ENCODE assay signal across 21 cellular contexts in the genomic region with DNA sequence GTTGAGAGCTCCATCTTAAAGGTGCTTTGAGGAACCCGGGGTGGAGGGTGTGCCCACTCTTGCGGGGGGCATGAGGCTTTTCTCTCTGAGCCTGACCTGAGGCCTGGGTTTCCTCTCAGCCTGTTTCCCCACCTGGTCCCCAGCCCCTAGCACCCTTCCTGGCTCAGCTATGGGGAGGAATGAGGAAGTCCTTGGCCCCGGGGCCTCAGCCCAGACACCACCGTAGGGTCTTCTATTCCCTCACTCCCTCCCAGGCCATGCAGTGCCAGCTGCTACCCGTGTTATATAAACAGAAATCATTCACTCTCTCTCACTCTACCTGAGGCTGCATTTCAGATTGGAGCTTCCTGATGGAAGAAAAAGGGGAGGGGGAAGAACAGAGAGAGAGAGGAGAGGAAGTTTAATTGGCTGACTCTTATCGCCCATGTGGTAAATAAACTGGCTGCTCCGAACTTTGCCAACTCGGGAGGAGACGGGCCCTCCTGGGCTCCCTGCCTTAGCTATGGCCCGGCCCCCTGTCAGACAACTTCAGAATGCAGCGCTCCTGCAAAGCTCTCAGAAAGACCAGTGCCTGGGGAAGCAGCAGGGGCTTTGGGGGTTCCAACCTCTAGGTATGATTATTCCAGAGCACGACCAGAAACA. TPM values are rescaled to one million over a fixed set of nuclear protein-coding genes. Genes with fewer than 3 reads are reported as not detected.
"Had no signal": no experiment of that assay in that cellular context is flagged by ENCODE, and none has a peak within 500 bp of the region (broad histone marks: within the 10 kb centered on the region; RNA-seq: fewer than 3 reads in every experiment).

No MANE protein-coding gene starts in this region.

- H3K36me3 ChIP-seq: adrenal gland, gastroesophageal sphincter, lower lobe of right lung, sigmoid colon, suprapubic skin, upper lobe of left lung had no signal

- H3K79me2 ChIP-seq: hepatocyte had no signal

- H3K4me3 Mint-ChIP-seq: activated naive CD4-positive, alpha-beta T cell treated with anti-CD3 and anti-CD28 coated beads, Interleukin-2, amount 10 ng/mL, durations not matched to agents 7 days and 5 days had no signal

- ATAC-seq: activated T-helper 17 cell treated with anti-CD3 and anti-CD28 coated beads, Interleukin-2, amount 50 U/mL, for 72 hours; gastroesophageal sphincter; lower lobe of right lung; naive thymus-derived CD4-positive, alpha-beta T cell; psoas muscle had no signal

- H3K27ac ChIP-seq: adrenal gland, epithelial cell of prostate, gastroesophageal sphincter, hepatocyte, lower lobe of right lung, psoas muscle, sigmoid colon, suprapubic skin, upper lobe of left lung had no signal

- H3K9me3 Mint-ChIP-seq: activated naive CD4-positive, alpha-beta T cell treated with anti-CD3 and anti-CD28 coated beads, Interleukin-2, amount 10 ng/mL, durations not matched to agents 7 days and 5 days; activated T-helper 17 cell treated with anti-CD3 and anti-CD28 coated beads, Interleukin-2, amount 50 U/mL, for 72 hours had no signal

- H2AFZ ChIP-seq: hepatocyte had no signal

- H3K36me3 Mint-ChIP-seq: activated naive CD4-positive, alpha-beta T cell treated with anti-CD3 and anti-CD28 coated beads, Interleukin-2, amount 10 ng/mL, durations not matched to agents 7 days and 5 days had no signal

- H3K4me3 ChIP-seq: adrenal gland, gastroesophageal sphincter, hepatocyte, lower lobe of right lung, psoas muscle, sigmoid colon, suprapubic skin, upper lobe of left lung had no signal

- H3K4me2 ChIP-seq: hepatocyte had no signal

- H3K4me1 ChIP-seq: psoas muscle had no signal

- DNase-seq: activated CD4-positive, alpha-beta T cell treated with anti-CD3 and anti-CD28 coated beads for 4 hours; activated naive CD4-positive, alpha-beta T cell treated with anti-CD3 and anti-CD28 coated beads, Interleukin-2, amount 10 ng/mL, durations not matched to agents 7 days and 5 days; adrenal gland; effector memory CD4-positive, alpha-beta T cell; kidney; lower lobe of right lung; midbrain; naive thymus-derived CD4-positive, alpha-beta T cell; nucleus accumbens; psoas muscle; sigmoid colon; stimulated activated CD4-positive, alpha-beta T cell treated with anti-CD3 and anti-CD28 coated beads, Interleukin-12 subunit alpha, Interleukin-12 subunit beta, amount 100 ng/mL, for 4 hours; stimulated activated CD4-positive, alpha-beta T cell treated with anti-CD3 and anti-CD28 coated beads, Interleukin-2, amount 100 ng/mL, for 48 hours; stimulated activated naive CD4-positive, alpha-beta T cell treated with Interleukin-2 at 50 U/mL for 16 hours; T-helper 9 cell; upper lobe of left lung had no signal

- H3K9me3 ChIP-seq: adrenal gland, gastroesophageal sphincter, lower lobe of right lung, psoas muscle, sigmoid colon, suprapubic skin, upper lobe of left lung had no signal

- H3K27ac Mint-ChIP-seq: activated naive CD4-positive, alpha-beta T cell treated with anti-CD3 and anti-CD28 coated beads, Interleukin-2, amount 10 ng/mL, durations not matched to agents 7 days and 5 days; activated T-helper 17 cell treated with anti-CD3 and anti-CD28 coated beads, Interleukin-2, amount 50 U/mL, for 72 hours; naive thymus-derived CD4-positive, alpha-beta T cell had no signal

RNA-seq across cellular contexts. Expression of gene CDH22, which starts 2.8 kb away (rescaled TPM):
- total RNA-seq: activated T-helper 17 cell treated with anti-CD3 and anti-CD28 coated beads, Interleukin-2, amount 50 U/mL, for 72 hours; hepatocyte; naive thymus-derived CD4-positive, alpha-beta T cell had no signal
- polyA plus RNA-seq: hepatocyte; naive thymus-derived CD4-positive, alpha-beta T cell had no signal
